In the genomic region with DNA sequence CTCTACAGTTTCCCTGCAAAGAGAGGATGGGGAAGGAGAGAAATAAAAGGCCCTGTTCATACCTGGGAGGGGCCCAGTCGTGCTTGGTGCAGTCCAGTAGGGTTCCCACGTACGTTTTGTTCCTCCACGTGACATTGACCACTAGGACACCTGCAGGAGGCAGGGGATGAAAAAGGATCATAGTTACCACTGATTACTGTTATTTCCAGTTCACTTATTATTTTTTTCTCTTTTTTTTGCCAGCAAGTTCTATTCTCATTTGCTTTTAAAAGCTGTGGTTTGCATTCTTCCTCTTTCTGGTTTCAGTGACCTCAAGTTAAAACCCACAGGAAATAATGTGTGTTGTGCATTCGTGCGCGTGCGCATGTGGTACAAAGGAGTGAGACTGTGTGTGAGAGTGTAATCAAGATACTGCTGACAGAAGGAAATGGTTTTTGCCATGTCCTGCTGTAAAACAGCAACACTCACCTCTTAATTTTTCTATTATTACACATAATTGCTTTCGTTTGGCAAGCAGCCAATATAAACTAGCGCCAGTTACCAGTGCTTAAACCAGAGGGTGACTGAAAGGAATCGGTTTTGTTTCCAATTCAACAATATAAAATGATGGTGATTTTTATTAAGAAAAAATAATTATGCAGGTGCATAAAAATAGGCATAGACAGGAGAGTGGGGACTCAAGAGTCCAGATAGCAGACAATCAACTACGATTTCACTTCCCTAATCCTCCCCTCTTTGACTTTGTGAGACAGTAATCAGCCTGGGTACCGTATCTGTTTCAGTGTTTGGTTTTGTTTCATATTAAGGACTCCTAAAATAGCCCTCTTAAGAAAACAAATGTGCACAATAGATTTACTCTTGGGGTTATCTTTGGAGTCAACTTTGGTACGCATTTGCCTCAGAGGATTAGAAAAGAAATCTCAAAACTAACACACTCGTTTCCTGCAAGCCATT, we compare ENCODE assay signal across 8 cellular contexts.
DNase-seq lines count a peak whose midpoint lies in the region; ATAC-seq and TF ChIP-seq lines count a peak whose summit lies in the region.

No MANE protein-coding gene starts in this region.

- no peaks in the 10 kb centered on the region for H3K9me3 ChIP-seq in gastroesophageal sphincter

- WGBS in gastroesophageal sphincter (ENCODE audit: low coverage in 1 of 2), 2 donors: 5 to 21% methylated on average over 10 to 15 of the region's 15 CpGs

- H3K4me3 ChIP-seq in gastroesophageal sphincter (no peak overlapping the region), retinal pigment epithelial cell (ENCODE audit: low read length) (peak overlapping the region; percentile 26)

- TF ChIP-seq EP300 in gastroesophageal sphincter (IDR thresholded peaks at IDR 0.05): no peak

- peaks cover 5 to 74% (median 35%) of the 10 kb centered on the region in 3 donors for H3K4me1 ChIP-seq in gastroesophageal sphincter

- H3K27ac ChIP-seq in gastroesophageal sphincter: peak overlapping the region; percentile 14 to 87 (median 86)

- no peaks in the 10 kb centered on the region for H3K27me3 ChIP-seq in gastroesophageal sphincter

- H3K36me3 ChIP-seq in gastroesophageal sphincter: peaks cover 0 to 22% of the 10 kb centered on the region in 2 donors

- no peak for TF ChIP-seq CTCF in gastroesophageal sphincter (IDR thresholded peaks at IDR 0.05)
- no peak for TF ChIP-seq CTCF in retinal pigment epithelial cell (conservative IDR thresholded peaks at IDR 0.05; ENCODE audit: low read depth, low read length)

- peak; percentile 77 for ATAC-seq in GM21723 (IDR thresholded peaks at IDR 0.05; ENCODE audit: unreplicated experiment)
- peak; percentile 17 for ATAC-seq in gastroesophageal sphincter

- DNase-seq in DMS79 treated with DMSO at 0.1 percent for 48 hours (lab: John Stamatoyannopoulos, UW): peak; percentile 81
- peak; percentile 90 to 94 for DNase-seq in Kasumi-1 (lab: John Stamatoyannopoulos, UW)
- DNase-seq in SHP77 (lab: John Stamatoyannopoulos, UW): peak; percentile 47 to 68
- peak; percentile 83 for DNase-seq in activated effector memory CD4-positive, alpha-beta T cell treated with anti-CD3 and anti-CD28 coated beads, Interleukin-2, amount 50 U/mL, for 16 hours
- peak; percentile 88 for DNase-seq in retinal pigment epithelial cell (ENCODE audit: low read depth)
- no peak for DNase-seq in DMS114 treated with DMSO at 0.1 percent for 48 hours (lab: John Stamatoyannopoulos, UW; ENCODE audit: unreplicated experiment)

- no peak for TF ChIP-seq POLR2A in gastroesophageal sphincter (IDR thresholded peaks at IDR 0.05)
